Comparison of ENCODE assay signal across 1 cellular context in the genomic region with DNA sequence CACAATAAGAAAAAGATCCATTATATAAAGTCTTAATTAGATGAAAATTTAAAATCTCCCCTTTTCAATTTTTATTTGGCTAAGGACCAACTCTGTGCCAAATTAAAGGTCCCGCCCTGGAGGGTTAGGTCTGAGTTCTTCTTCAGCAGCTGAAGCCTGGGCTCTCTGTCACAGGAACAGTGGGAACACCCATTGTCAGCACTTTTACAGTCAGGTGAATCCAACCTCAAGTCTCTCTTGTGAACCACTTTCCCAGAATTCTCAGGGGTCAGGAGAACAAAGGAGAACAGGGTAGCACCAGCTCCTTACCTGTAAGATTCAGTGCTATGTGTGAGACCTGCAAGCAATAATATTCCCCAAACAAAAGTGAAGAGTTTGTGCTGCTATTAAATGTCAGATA.
TF ChIP-seq lines count a peak whose summit lies in the region.

No MANE protein-coding gene starts in this region.

TF ChIP-seq in GM23338, 12 proteins besides CTCF, POLR2A, EP300 and RAD21 (continued from another document):
- TF ChIP-seq ZNF331 (CRISPR knock-in tag; IDR thresholded peaks at IDR 0.05; ENCODE audit: low read depth) = no peak
- no peak for TF ChIP-seq EZH2 (IDR thresholded peaks at IDR 0.05; ENCODE audit: low read depth, unreplicated experiment)
- no peak for TF ChIP-seq EZH2phosphoT487 (IDR thresholded peaks at IDR 0.05; ENCODE audit: unreplicated experiment)
- TF ChIP-seq, protein P1, sequence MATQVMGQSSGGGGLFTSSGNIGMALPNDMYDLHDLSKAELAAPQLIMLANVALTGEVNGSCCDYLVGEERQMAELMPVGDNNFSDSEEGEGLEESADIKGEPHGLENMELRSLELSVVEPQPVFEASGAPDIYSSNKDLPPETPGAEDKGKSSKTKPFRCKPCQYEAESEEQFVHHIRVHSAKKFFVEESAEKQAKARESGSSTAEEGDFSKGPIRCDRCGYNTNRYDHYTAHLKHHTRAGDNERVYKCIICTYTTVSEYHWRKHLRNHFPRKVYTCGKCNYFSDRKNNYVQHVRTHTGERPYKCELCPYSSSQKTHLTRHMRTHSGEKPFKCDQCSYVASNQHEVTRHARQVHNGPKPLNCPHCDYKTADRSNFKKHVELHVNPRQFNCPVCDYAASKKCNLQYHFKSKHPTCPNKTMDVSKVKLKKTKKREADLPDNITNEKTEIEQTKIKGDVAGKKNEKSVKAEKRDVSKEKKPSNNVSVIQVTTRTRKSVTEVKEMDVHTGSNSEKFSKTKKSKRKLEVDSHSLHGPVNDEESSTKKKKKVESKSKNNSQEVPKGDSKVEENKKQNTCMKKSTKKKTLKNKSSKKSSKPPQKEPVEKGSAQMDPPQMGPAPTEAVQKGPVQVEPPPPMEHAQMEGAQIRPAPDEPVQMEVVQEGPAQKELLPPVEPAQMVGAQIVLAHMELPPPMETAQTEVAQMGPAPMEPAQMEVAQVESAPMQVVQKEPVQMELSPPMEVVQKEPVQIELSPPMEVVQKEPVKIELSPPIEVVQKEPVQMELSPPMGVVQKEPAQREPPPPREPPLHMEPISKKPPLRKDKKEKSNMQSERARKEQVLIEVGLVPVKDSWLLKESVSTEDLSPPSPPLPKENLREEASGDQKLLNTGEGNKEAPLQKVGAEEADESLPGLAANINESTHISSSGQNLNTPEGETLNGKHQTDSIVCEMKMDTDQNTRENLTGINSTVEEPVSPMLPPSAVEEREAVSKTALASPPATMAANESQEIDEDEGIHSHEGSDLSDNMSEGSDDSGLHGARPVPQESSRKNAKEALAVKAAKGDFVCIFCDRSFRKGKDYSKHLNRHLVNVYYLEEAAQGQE (IDR thresholded peaks at IDR 0.05; ENCODE audit: unreplicated experiment) = no peak
- no peak for TF ChIP-seq CREB1 (CRISPR knock-in tag; IDR thresholded peaks at IDR 0.05; ENCODE audit: low read depth)
- no peak for TF ChIP-seq POLR2AphosphoS5 (IDR thresholded peaks at IDR 0.05; ENCODE audit: low read depth)
- no peak for TF ChIP-seq STAT1 (IDR thresholded peaks at IDR 0.05; ENCODE audit: unreplicated experiment)
- TF ChIP-seq NANOG (IDR thresholded peaks at IDR 0.05; ENCODE audit: borderline replicate concordance) = no peak
- no peak for TF ChIP-seq JUNB (IDR thresholded peaks at IDR 0.05; ENCODE audit: unreplicated experiment)
- no peak for TF ChIP-seq ZNF462 (CRISPR knock-in tag; IDR thresholded peaks at IDR 0.05)
